ENCODE assay signal across 8 cellular contexts in the genomic region with DNA sequence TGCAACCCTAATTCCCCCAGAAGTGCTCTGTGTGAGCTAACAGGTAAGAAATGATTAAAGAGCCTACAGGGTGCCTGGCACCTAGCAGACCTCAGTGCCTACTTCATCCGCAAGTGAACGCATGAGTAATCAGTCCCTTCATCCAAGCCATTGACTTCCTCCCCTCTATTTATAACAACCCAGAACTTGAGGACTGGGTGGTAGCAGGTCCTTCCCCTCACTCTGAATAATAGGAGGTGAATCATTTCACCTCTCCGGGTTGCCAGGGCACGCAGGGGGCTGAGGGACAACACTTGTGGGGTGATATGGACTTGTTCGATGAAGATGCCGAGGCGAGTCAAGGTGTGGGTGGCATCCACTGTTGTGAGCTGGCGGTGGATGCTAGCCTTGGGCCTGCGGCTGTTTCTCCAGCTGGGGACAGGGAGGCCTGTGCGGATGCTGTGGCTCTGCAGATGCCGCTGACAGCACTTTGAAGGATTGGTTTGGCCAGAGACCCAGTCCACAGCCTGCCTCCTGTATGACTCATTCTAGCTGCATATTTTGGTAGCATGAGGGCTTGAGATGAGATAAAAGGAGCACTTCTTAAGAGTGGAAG. TPM values are rescaled to one million over a fixed set of nuclear protein-coding genes. Genes with fewer than 3 reads are reported as not detected.
A peak's percentile ranks its signal among the peaks of the same experiment; 100 is the strongest.
DNase-seq lines count a peak whose midpoint lies in the region; ATAC-seq and TF ChIP-seq lines count a peak whose summit lies in the region.

No MANE protein-coding gene starts in this region.

- peak; percentile 57 for ATAC-seq in HG03521 (IDR thresholded peaks at IDR 0.05; ENCODE audit: unreplicated experiment)
- ATAC-seq in GM19324 (IDR thresholded peaks at IDR 0.05; ENCODE audit: low FRiP score, unreplicated experiment): no peak

- DNase-seq in A172 (ENCODE audit: low spot score) (peak; percentile 90), T-helper 9 cell (peak; percentile 58), astrocyte of the hippocampus (ENCODE audit: low read depth, low spot score) (peak; percentile 95), kidney epithelial cell (ENCODE audit: low read depth) (peak; percentile 68)
- DNase-seq in stimulated activated CD4-positive, alpha-beta T cell treated with anti-CD3 and anti-CD28 coated beads, TNF-alpha, amount 100 ng/mL, for 24 hours (ENCODE audit: low read depth in 3 of 3): peak; percentile 65 to 82 (median 71)

- TF ChIP-seq POLR2A in GM19099 (IDR thresholded peaks at IDR 0.05; ENCODE audit: extremely low read depth, insufficient read length, low read depth): peak; percentile 9

- TF ChIP-seq CTCF in kidney epithelial cell (IDR thresholded peaks at IDR 0.05; ENCODE audit: insufficient read depth, low read length, poor library complexity, severe bottlenecking): no peak

- no peaks in the 10 kb centered on the region for H3K27me3 ChIP-seq in kidney epithelial cell (ENCODE audit: control insufficient read depth, insufficient read depth, low read length)

- H3K36me3 ChIP-seq in kidney epithelial cell (ENCODE audit: control insufficient read depth, insufficient read depth, low read length): no peaks in the 10 kb centered on the region

- H3K4me3 ChIP-seq in kidney epithelial cell (ENCODE audit: low read depth, low read length): no peak overlapping the region

RNA-seq across cellular contexts. Expression of a gene that starts 12.3 kb away (rescaled TPM):
- total RNA-seq in A172 (2014; rRNA removed; shearing (Covaris generic)): 1.7 and 2.1 TPM in 2 replicates
- total RNA-seq in kidney epithelial cell: 4.1 and 4.7 TPM in 2 replicates
